Comparison of ENCODE assay signal across 7 cellular contexts in genomic region chr17:28900986-28901726, GRCh38. TPM values are rescaled to one million over a fixed set of nuclear protein-coding genes. Genes with fewer than 3 reads are reported as not detected.
DNase-seq lines count a peak whose midpoint lies in the region; TF ChIP-seq lines count a peak whose summit lies in the region.
"Had no signal": no experiment of that assay in that cellular context is flagged by ENCODE, and none has a peak within 500 bp of the region (broad histone marks: within the 10 kb centered on the region; RNA-seq: fewer than 3 reads in every experiment).

No MANE protein-coding gene starts in this region.

- intact Hi-C loops in vagina (cut with DNase I), result no loop called here

- no peak overlapping the region for H3K23ac ChIP-seq in mesendoderm (ENCODE audit: low read length)

- H4K20me1 ChIP-seq in SU-DHL-6 (ENCODE audit: low read depth, low read length), result no peaks in the 10 kb centered on the region

- peak overlapping the region; percentile 79 for H3K27ac ChIP-seq in SU-DHL-6 (ENCODE audit: low read depth, low read length)
- no peak overlapping the region for H3K27ac ChIP-seq in mesendoderm (ENCODE audit: low read depth, low read length)
- no peak overlapping the region for H3K27ac ChIP-seq in vagina

- POLR2A ChIA-PET in HEK293T (lab: Yijun Ruan, JAX), result interaction anchor here (1.4 to 3.4 kb wide), 6 partner anchors 9 to 185 kb away, joined by 3 to 10 read pairs (median 5); partner anchors contain the start of genes FAM222B and RPL23A

- no peak overlapping the region for H2BK15ac ChIP-seq in mesendoderm (replicated peaks; ENCODE audit: low read depth)

- TF ChIP-seq POLR2A in vagina (IDR thresholded peaks at IDR 0.05), result no peak

- no CpG with 5 or more reads among the region's 24 CpGs for WGBS in mesendoderm (ENCODE audit: extremely low coverage, insufficient coverage, low lambda C conversion rate)

- DNase-seq in mesendoderm (no peak), vagina (ENCODE audit: extremely low spot score in 2 of 2) (no peak), HEK293T (ENCODE audit: extremely low spot score) (no peak)
- no peak for DNase-seq in stimulated activated CD4-positive, alpha-beta T cell treated with anti-CD3 and anti-CD28 coated beads, Interleukin-1b, Interleukin-23, amount 100 ng/mL, for 48 hours

- no peak overlapping the region for H4K5ac ChIP-seq in mesendoderm (ENCODE audit: low read length)

- H3K18ac ChIP-seq in mesendoderm (ENCODE audit: low read length), result no peak overlapping the region

- no peaks in the 10 kb centered on the region for H3K27me3 ChIP-seq in SU-DHL-6 (ENCODE audit: low read length)
- H3K27me3 ChIP-seq in mesendoderm (ENCODE audit: insufficient read depth, low read length, poor library complexity), result no peaks in the 10 kb centered on the region
- H3K27me3 ChIP-seq in vagina, result no peaks in the 10 kb centered on the region
- H3K27me3 ChIP-seq: tibial nerve had no signal

- no peaks in the 10 kb centered on the region for H3K9me2 ChIP-seq in SU-DHL-6 (replicated peaks; ENCODE audit: insufficient read depth, low read length)

- H3K79me2 ChIP-seq in SU-DHL-6 (ENCODE audit: insufficient read depth, low read length), result peaks cover 31% of the 10 kb centered on the region
- H3K79me2 ChIP-seq in mesendoderm (ENCODE audit: control insufficient read depth, insufficient read depth, low read length), result no peaks in the 10 kb centered on the region

- H3K36me3 ChIP-seq in ES-I3 (ENCODE audit: insufficient read depth, low read length) (peaks cover 5% of the 10 kb centered on the region), SU-DHL-6 (ENCODE audit: low read length) (no peaks in the 10 kb centered on the region), mesendoderm (ENCODE audit: control insufficient read depth, insufficient read depth, low read length) (no peaks in the 10 kb centered on the region), vagina (peaks cover 0 to 8% of the 10 kb centered on the region in 2 donors)

- H3K79me1 ChIP-seq in mesendoderm (ENCODE audit: low read length), result peaks cover 4% of the 10 kb centered on the region

- H3K9ac ChIP-seq in ES-I3 (ENCODE audit: low read depth, low read length), result peak overlapping the region; percentile 70; the same call in 1 of the 2 replicates
- H3K9ac ChIP-seq in SU-DHL-6 (ENCODE audit: low read length), result peak overlapping the region; percentile 85
- peak overlapping the region; percentile 8 for H3K9ac ChIP-seq in mesendoderm (ENCODE audit: low read length)

- H2BK5ac ChIP-seq in mesendoderm (ENCODE audit: low read length), result no peak overlapping the region

- no peak overlapping the region for H4K8ac ChIP-seq in mesendoderm (ENCODE audit: low read depth, low read length)

- no peak overlapping the region for H2AFZ ChIP-seq in SU-DHL-6 (ENCODE audit: low read depth, low read length, severe bottlenecking)

- H3K4ac ChIP-seq in mesendoderm (ENCODE audit: low read depth, low read length), result no peak overlapping the region

- H3F3A ChIP-seq in SU-DHL-6 (ENCODE audit: insufficient read depth), result peaks cover 39% of the 10 kb centered on the region

- CTCF ChIA-PET in HEK293T (lab: Yijun Ruan, JAX), result interaction anchor here (0.9 to 1.7 kb wide), 3 partner anchors 37 to 174 kb away, joined by 5 to 6 read pairs (median 6); partner anchors contain the start of gene TLCD1

- H2BK120ac ChIP-seq in mesendoderm (ENCODE audit: low read depth, low read length), result no peak overlapping the region

- H3K4me2 ChIP-seq in SU-DHL-6 (ENCODE audit: low read depth, low read length, poor library complexity, severe bottlenecking), result peak overlapping the region; percentile 70
- no peak overlapping the region for H3K4me2 ChIP-seq in mesendoderm (ENCODE audit: low read length)

- H3K4me1 ChIP-seq in ES-I3 (ENCODE audit: insufficient read depth, low read length) (peaks cover 8% of the 10 kb centered on the region), mesendoderm (ENCODE audit: control insufficient read depth, low read depth, low read length) (peaks cover 6% of the 10 kb centered on the region), vagina (peaks cover 41% of the 10 kb centered on the region)

- H3K4me3 ChIP-seq in SU-DHL-6 (ENCODE audit: insufficient read depth, low read length, poor library complexity, severe bottlenecking), result peak overlapping the region; percentile 68
- H3K4me3 ChIP-seq in mesendoderm (ENCODE audit: low read length), result no peak overlapping the region
- no peak overlapping the region for H3K4me3 ChIP-seq in vagina

- peak overlapping the region; percentile 52 for H3K56ac ChIP-seq in mesendoderm (ENCODE audit: low read length)

- H2AK5ac ChIP-seq in mesendoderm (ENCODE audit: low read length), result no peak overlapping the region

- TF ChIP-seq CTCF in SU-DHL-6 (IDR thresholded peaks at IDR 0.05; ENCODE audit: insufficient read depth, low read length, poor library complexity, severe bottlenecking), result no peak
- no peak for TF ChIP-seq CTCF in vagina (IDR thresholded peaks at IDR 0.05)

- H3K9me3 ChIP-seq in ES-I3 (ENCODE audit: control insufficient read depth, insufficient read depth, low read length) (no peaks in the 10 kb centered on the region), SU-DHL-6 (ENCODE audit: insufficient read depth, low read length) (no peaks in the 10 kb centered on the region), vagina (no peaks in the 10 kb centered on the region)
- H3K9me3 ChIP-seq: tibial nerve had no signal

TF ChIP-seq in HEK293T, 16 proteins besides CTCF, POLR2A, EP300 and RAD21:
- no peak for TF ChIP-seq FOXK2 (IDR thresholded peaks at IDR 0.05)
- TF ChIP-seq PKNOX1 (IDR thresholded peaks at IDR 0.05), result no peak
- TF ChIP-seq TARDBP (IDR thresholded peaks at IDR 0.05), result no peak
- TF ChIP-seq LEF1 (IDR thresholded peaks at IDR 0.05; ENCODE audit: borderline replicate concordance), result no peak
- TF ChIP-seq BHLHE40 (IDR thresholded peaks at IDR 0.05; ENCODE audit: borderline replicate concordance), result no peak
- TF ChIP-seq ZNF384 (IDR thresholded peaks at IDR 0.05), result no peak
- no peak for TF ChIP-seq FOXA1 (IDR thresholded peaks at IDR 0.05)
- no peak for TF ChIP-seq ELF4 (IDR thresholded peaks at IDR 0.05)
- TF ChIP-seq ARNT (IDR thresholded peaks at IDR 0.05), result no peak
- no peak for TF ChIP-seq SP1 (IDR thresholded peaks at IDR 0.05)
- no peak for TF ChIP-seq SUZ12 (IDR thresholded peaks at IDR 0.05)
- TF ChIP-seq FOXM1 (IDR thresholded peaks at IDR 0.05; ENCODE audit: borderline replicate concordance), result no peak
- TF ChIP-seq L3MBTL2 (conservative IDR thresholded peaks at IDR 0.05), result no peak
- no peak for TF ChIP-seq NFRKB (IDR thresholded peaks at IDR 0.05)

RNA-seq across cellular contexts. Expression of gene DHRS13, which starts 1.7 kb away (rescaled TPM):
- polyA plus RNA-seq in mesendoderm (2013, experiment 1 of 2), result 10.9 TPM
- polyA plus RNA-seq in mesendoderm (2013, experiment 2 of 2), result 11.0 TPM
- 11.8 TPM for total RNA-seq in vagina

RNA-seq across cellular contexts. Expression of gene FLOT2, which starts 3.6 kb away (rescaled TPM):
- 48.9 TPM for polyA plus RNA-seq in mesendoderm (2013, experiment 1 of 2)
- 54.5 TPM for polyA plus RNA-seq in mesendoderm (2013, experiment 2 of 2)
- 56.2 TPM for total RNA-seq in vagina

RNA-seq across cellular contexts. Expression of gene ERAL1, which starts 46.3 kb away (rescaled TPM):
- 55.8 TPM for polyA plus RNA-seq in mesendoderm (2013, experiment 1 of 2)
- polyA plus RNA-seq in mesendoderm (2013, experiment 2 of 2), result 62.4 TPM
- total RNA-seq in vagina, result 44.9 TPM

RNA-seq across cellular contexts. Expression of gene PHF12, which starts 50.2 kb away (rescaled TPM):
- polyA plus RNA-seq in mesendoderm (2013, experiment 1 of 2), result 24.4 TPM
- polyA plus RNA-seq in mesendoderm (2013, experiment 2 of 2), result 25.2 TPM
- total RNA-seq in vagina, result 54.5 TPM

RNA-seq across cellular contexts. Expression of gene FAM222B, which starts 58.6 kb away (rescaled TPM):
- polyA plus RNA-seq in mesendoderm (2013, experiment 1 of 2), result 63.3 TPM
- polyA plus RNA-seq in mesendoderm (2013, experiment 2 of 2), result 65.8 TPM
- total RNA-seq in vagina, result 14.2 TPM

Comparison
In these comparisons a context has a peak if more than half of its experiments do, and no peak if none do; other contexts are left out.
1. H3K9ac ChIP-seq: peak in every context shown above with its lines; median percentile 85 in SU-DHL-6; 70 in ES-I3; 8 in mesendoderm.